Comparison of ENCODE assay signal across 8 cellular contexts in the genomic region with DNA sequence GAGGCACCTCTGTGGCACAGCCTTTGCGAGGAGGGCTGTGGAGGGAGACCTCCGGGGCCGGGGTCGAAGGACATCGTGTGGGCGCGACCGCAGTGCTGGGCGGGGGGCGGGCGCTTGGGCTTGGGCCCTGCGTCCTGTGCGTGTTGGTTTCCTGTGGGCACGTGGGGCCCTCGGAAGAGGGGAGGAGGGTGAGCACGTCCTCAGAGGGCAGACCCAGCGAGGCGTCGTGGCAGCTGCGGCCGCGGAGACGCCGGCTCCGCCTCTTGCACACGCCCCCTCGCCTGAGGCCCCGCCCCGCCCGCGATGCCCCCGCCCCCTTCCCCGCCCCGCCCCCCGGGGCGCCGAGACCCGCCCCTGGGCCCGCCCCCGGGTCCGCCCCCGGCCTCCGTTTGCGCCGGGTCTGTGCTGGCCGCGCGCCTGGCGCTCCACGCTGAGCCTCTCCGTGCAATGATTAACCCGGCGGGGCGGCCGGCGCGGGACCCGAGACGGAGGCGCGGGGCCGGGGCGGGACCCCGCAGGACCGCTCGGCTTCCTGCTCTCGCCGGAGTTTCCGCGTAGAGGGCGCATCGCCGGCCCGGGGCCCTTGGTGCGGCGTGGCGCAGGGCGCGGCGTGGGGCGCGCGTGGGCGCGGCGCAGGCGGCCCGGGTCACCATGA.
DNase-seq lines count a peak whose midpoint lies in the region; ATAC-seq and TF ChIP-seq lines count a peak whose summit lies in the region.

A gene with protein sequence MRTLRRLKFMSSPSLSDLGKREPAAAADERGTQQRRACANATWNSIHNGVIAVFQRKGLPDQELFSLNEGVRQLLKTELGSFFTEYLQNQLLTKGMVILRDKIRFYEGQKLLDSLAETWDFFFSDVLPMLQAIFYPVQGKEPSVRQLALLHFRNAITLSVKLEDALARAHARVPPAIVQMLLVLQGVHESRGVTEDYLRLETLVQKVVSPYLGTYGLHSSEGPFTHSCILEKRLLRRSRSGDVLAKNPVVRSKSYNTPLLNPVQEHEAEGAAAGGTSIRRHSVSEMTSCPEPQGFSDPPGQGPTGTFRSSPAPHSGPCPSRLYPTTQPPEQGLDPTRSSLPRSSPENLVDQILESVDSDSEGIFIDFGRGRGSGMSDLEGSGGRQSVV (plus strand): TSS at position 381 of the 655 bp plus-strand sequence. CDS start 271 bp downstream, at position 652.

- DNase-seq in D341Med (ENCODE audit: low spot score) (peak; percentile 98), KG1 (lab: John Stamatoyannopoulos, UW) (peak; percentile 53), T-helper 22 cell (ENCODE audit: low read depth) (peak; percentile 74), astrocyte of the cerebellum (ENCODE audit: low read depth) (peak; percentile 16), hypothalamus (lab: John Stamatoyannopoulos, UW) (peak in 30 of 51 donors; percentile 5 to 85 (median 39)), skeletal muscle cell (ENCODE audit: low read depth) (peak; percentile 55), cerebellar nuclear complex (lab: John Stamatoyannopoulos, UW) (no peak)

- H3K4me3 ChIP-seq in astrocyte of the cerebellum (ENCODE audit: low read depth, low read length) (peak within 1 kb of the TSS; percentile 44), skeletal muscle cell (ENCODE audit: low read depth, low read length) (peak within 1 kb of the TSS; percentile 64)

- in situ Hi-C loops in astrocyte of the cerebellum (cut with HindIII; ENCODE audit: low sequenced_read_pairs), result no loop called here

- no peak for TF ChIP-seq CTCF in astrocyte of the cerebellum (IDR thresholded peaks at IDR 0.05; ENCODE audit: low read depth, low read length, missing control alignments)

- peak; percentile 58 for ATAC-seq in GM21526 (IDR thresholded peaks at IDR 0.05; ENCODE audit: low FRiP score, unreplicated experiment)

Comparison
In these comparisons a context has a peak if more than half of its experiments do, and no peak if none do; other contexts are left out.
1. DNase-seq: peak in D341Med (single experiment), KG1 (single experiment), T-helper 22 cell (single experiment), astrocyte of the cerebellum (single experiment), hypothalamus (30 of 51) and skeletal muscle cell (single experiment); none in cerebellar nuclear complex (0 of 2).